Comparison of ENCODE assay signal across 17 cellular contexts in genomic region chr22:44884562-44884961, GRCh38.
A peak's percentile ranks its signal among the peaks of the same experiment; 100 is the strongest.
DNase-seq lines count a peak whose midpoint lies in the region; FAIRE-seq and TF ChIP-seq lines count a peak whose summit lies in the region.
"Had no signal": no experiment of that assay in that cellular context is flagged by ENCODE, and none has a peak within 500 bp of the region (broad histone marks: within the 10 kb centered on the region; RNA-seq: fewer than 3 reads in every experiment).

No MANE protein-coding gene starts in this region.

- H3K4me3 ChIP-seq in HEK293 (ENCODE audit: low read depth, low read length) (no peak overlapping the region), H1 (ENCODE audit: extremely low read depth in 1 of 4, insufficient read depth in 2 of 4, low read depth in 3 of 4, low read length in 4 of 4) (no peak overlapping the region)
- H3K4me3 ChIP-seq: BLaER1 had no signal

- no peaks in the 10 kb centered on the region for H3K9me3 ChIP-seq in HEK293 (ENCODE audit: control insufficient read depth, insufficient read depth, low read depth, low read length)
- H3K9me3 ChIP-seq in H1 (ENCODE audit: insufficient read depth in 2 of 2, low read depth in 1 of 2, low read length in 1 of 2), result no peaks in the 10 kb centered on the region; a peak in 1 of 4 replicates
- H3K9me3 ChIP-seq: BE2C, BLaER1, Caco-2 had no signal

- POLR2A ChIA-PET in HEK293 (lab: Yijun Ruan, JAX) (no interaction called here), HEK293T (lab: Yijun Ruan, JAX) (no interaction called here), H1 (lab: Charles Lee; ENCODE audit: partially characterized antibody) (no interaction called here)

- TF ChIP-seq EP300 in H1 (IDR thresholded peaks at IDR 0.05; ENCODE audit: borderline replicate concordance in 1 of 2, low read depth in 2 of 2, low read length in 2 of 2), result no peak

- H2BK20ac ChIP-seq in H1 (ENCODE audit: low read length), result no peak overlapping the region

- no peak overlapping the region for H4K8ac ChIP-seq in H1 (ENCODE audit: extremely low read depth, insufficient read depth, low read length)

- no peak overlapping the region for H2BK15ac ChIP-seq in H1 (ENCODE audit: low read length)

- H3K36me3 ChIP-seq in HEK293 (ENCODE audit: control insufficient read depth in 2 of 2, insufficient read depth in 1 of 2, low read length in 2 of 2), result no peaks in the 10 kb centered on the region
- H3K36me3 ChIP-seq in H1 (ENCODE audit: control insufficient read depth in 2 of 4, insufficient read depth in 4 of 4, low read length in 3 of 4), result peaks cover 8 to 28% (median 20%) of the 10 kb centered on the region in 4 experiments; a peak in 7 of 8 replicates
- H3K36me3 ChIP-seq: BLaER1 had no signal

- H4K5ac ChIP-seq in H1 (ENCODE audit: insufficient read length, low read depth, low read length), result no peak overlapping the region

- H3K27ac ChIP-seq in HEK293 (ENCODE audit: extremely low read depth, low read depth, low read length) (no peak overlapping the region), H1 (ENCODE audit: low read depth, low read length) (no peak overlapping the region)
- H3K27ac ChIP-seq: BLaER1 had no signal

- H3K14ac ChIP-seq in H1 (ENCODE audit: insufficient read length), result no peak overlapping the region

- H3K56ac ChIP-seq in H1 (replicated peaks; ENCODE audit: insufficient read length, low read depth, low read length), result peak overlapping the region; percentile 17

- no peak overlapping the region for H3K18ac ChIP-seq in H1 (ENCODE audit: extremely low read depth, low read length)

- CTCF ChIA-PET in HEK293 (lab: Yijun Ruan, JAX) (no interaction called here), HEK293T (lab: Yijun Ruan, JAX) (no interaction called here), H1 (lab: Charles Lee; ENCODE audit: partially characterized antibody) (interaction anchor here (1.0 kb wide), 1 partner anchor 34 kb away, joined by 3 read pairs; no protein-coding TSS in a partner anchor)

- no peak overlapping the region for H2BK120ac ChIP-seq in H1 (replicated peaks; ENCODE audit: low read depth, low read length)

- no peak overlapping the region for H3K4me2 ChIP-seq in H1 (ENCODE audit: insufficient read depth in 1 of 2, low read depth in 2 of 2, low read length in 2 of 2)
- H3K4me2 ChIP-seq: BLaER1 had no signal

- no peak for TF ChIP-seq RAD21 in H1 (IDR thresholded peaks at IDR 0.05 in 1 of 2, conservative IDR thresholded peaks at IDR 0.05 in 1 of 2; ENCODE audit: low read depth in 2 of 2, low read length in 2 of 2)

- WGBS in H1 (ENCODE audit: extremely low coverage in 1 of 2, insufficient coverage in 1 of 2, insufficient read length in 1 of 2, insufficient replicate concordance in 2 of 2, low coverage in 1 of 2, low lambda C conversion rate in 2 of 2, missing lambda C conversion rate in 1 of 2), 2 experiments, result 93% methylated on average over 1 of the region's 1 CpG; no CpG with 5 or more reads in 1 of the 2 experiments

- TF ChIP-seq POLR2A in H1 (IDR thresholded peaks at IDR 0.05; ENCODE audit: control extremely low read depth in 1 of 2, low read depth in 2 of 2, low read length in 2 of 2), result no peak

- H3K4me1 ChIP-seq in HEK293 (ENCODE audit: control insufficient read depth, insufficient read depth, low read length), result no peaks in the 10 kb centered on the region
- H3K4me1 ChIP-seq in H1 (replicated peaks in 1 of 4; ENCODE audit: control insufficient read depth in 3 of 4, insufficient read depth in 4 of 4, low read length in 3 of 4), result peaks cover 0 to 13% (median 9%) of the 10 kb centered on the region in 4 experiments; a peak in 5 of 7 replicates
- H3K4me1 ChIP-seq: BE2C, BLaER1, Caco-2 had no signal

- no peak overlapping the region; the same call in 1 of the 2 replicates for H2BK12ac ChIP-seq in H1 (ENCODE audit: low read depth, low read length)

- no peaks in the 10 kb centered on the region for H3K79me2 ChIP-seq in H1 (ENCODE audit: control insufficient read depth in 1 of 2, insufficient read depth in 2 of 2, low read length in 2 of 2)

- H3K23me2 ChIP-seq in H1 (ENCODE audit: low read depth, low read length), result peaks cover 8% of the 10 kb centered on the region; the same call in 1 of the 2 replicates

- H3K79me1 ChIP-seq in H1 (ENCODE audit: low read depth, low read length), result no peaks in the 10 kb centered on the region

- no peak overlapping the region for H2BK5ac ChIP-seq in H1 (ENCODE audit: low read depth, low read length)

- no peak overlapping the region for H3K9ac ChIP-seq in H1 (replicated peaks in 1 of 4; ENCODE audit: extremely low read depth in 1 of 4, low read depth in 3 of 4, low read length in 3 of 4)
- H3K9ac ChIP-seq: BLaER1 had no signal

- DNase-seq in HEK293T (ENCODE audit: extremely low spot score) (no peak), H1 (ENCODE audit: low read depth in 1 of 2, low spot score in 2 of 2) (no peak), OCI-M1 (lab: John Stamatoyannopoulos, UW) (no peak), NCI-H1105 treated with DMSO at 0.1 percent for 48 hours (lab: John Stamatoyannopoulos, UW) (no peak)
- DNase-seq: BE2C; C1 segment of cervical spinal cord; CD4-positive, CD25-positive, alpha-beta regulatory T cell; CD8-positive, alpha-beta T cell; DMS79 treated with DMSO at 0.1 percent for 48 hours; GF-D8 had no signal

- peaks cover 0 to 6% of the 10 kb centered on the region in 2 experiments for H4K20me1 ChIP-seq in H1 (replicated peaks in 1 of 2; ENCODE audit: control insufficient read depth in 1 of 2, insufficient read depth in 2 of 2, low read length in 2 of 2)
- H4K20me1 ChIP-seq: BLaER1 had no signal

- H4K91ac ChIP-seq in H1 (replicated peaks; ENCODE audit: insufficient read length, low read length), result no peak overlapping the region

- no peak overlapping the region for H2AFZ ChIP-seq in H1 (ENCODE audit: low read length)

- H3K4ac ChIP-seq in H1 (replicated peaks; ENCODE audit: insufficient read length, low read depth, low read length), result no peak overlapping the region

- no peaks in the 10 kb centered on the region; a peak in 1 of 7 replicates for H3K27me3 ChIP-seq in H1 (replicated peaks in 1 of 4; ENCODE audit: control insufficient read depth in 3 of 4, extremely low read depth in 1 of 4, insufficient read depth in 3 of 4, low read length in 3 of 4)
- H3K27me3 ChIP-seq: BE2C, BLaER1 had no signal

- TF ChIP-seq CTCF in HEK293 (tag by site-specific recombination; IDR thresholded peaks at IDR 0.05), result no peak
- no peak for TF ChIP-seq CTCF in H1 (IDR thresholded peaks at IDR 0.05; ENCODE audit: control extremely low read depth in 1 of 3, insufficient read depth in 1 of 3, low read depth in 1 of 3, low read length in 3 of 3)

- H3K23ac ChIP-seq in H1 (ENCODE audit: insufficient read length), result no peak overlapping the region

- FAIRE-seq in H1 (lab: Jason Lieb, UNC), result no peak
- FAIRE-seq: A204.1, D721Med, G401.6, GM19239 had no signal

- H2AK5ac ChIP-seq in H1 (ENCODE audit: low read depth, low read length), result no peak overlapping the region; the same call in 1 of the 2 replicates

TF ChIP-seq in HEK293, 187 proteins besides CTCF, POLR2A, EP300 and RAD21 (continues in another document):
- TF ChIP-seq ZNF221 (tag by site-specific recombination; IDR thresholded peaks at IDR 0.05; ENCODE audit: borderline replicate concordance) (no peak), SP2 (tag by site-specific recombination; IDR thresholded peaks at IDR 0.05) (no peak), ZNF514 (tag by site-specific recombination; IDR thresholded peaks at IDR 0.05) (no peak), ZNF169 (tag by site-specific recombination; IDR thresholded peaks at IDR 0.05) (0 out of 2 replicates have a peak, but pooled peaks have one; percentile 52), OSR2 (tag by site-specific recombination; IDR thresholded peaks at IDR 0.05) (no peak), ZNF112 (tag by site-specific recombination; IDR thresholded peaks at IDR 0.05) (no peak)

TF ChIP-seq in HEK293T, 16 proteins besides CTCF, POLR2A, EP300 and RAD21:
- TF ChIP-seq CTBP1 (IDR thresholded peaks at IDR 0.05; ENCODE audit: borderline replicate concordance) (peak; percentile 14; the same call in 1 of the 2 replicates), TARDBP (IDR thresholded peaks at IDR 0.05) (no peak)

TF ChIP-seq in H1, 55 proteins besides CTCF, POLR2A, EP300 and RAD21:
- no peak for TF ChIP-seq SUZ12 (IDR thresholded peaks at IDR 0.05; ENCODE audit: low read length)
- no peak for TF ChIP-seq CBX5 (IDR thresholded peaks at IDR 0.05; ENCODE audit: low read depth, low read length)
- TF ChIP-seq KDM5A (IDR thresholded peaks at IDR 0.05; ENCODE audit: low read length), result no peak
- no peak for TF ChIP-seq ATF3 (IDR thresholded peaks at IDR 0.05; ENCODE audit: insufficient read depth, low read depth, low read length)
- TF ChIP-seq SP2 (IDR thresholded peaks at IDR 0.05; ENCODE audit: low read length), result no peak
- TF ChIP-seq BRCA1 (IDR thresholded peaks at IDR 0.05; ENCODE audit: low read depth, low read length), result no peak
- TF ChIP-seq FOSL1 (IDR thresholded peaks at IDR 0.05; ENCODE audit: insufficient read depth, low read depth, low read length), result no peak
- TF ChIP-seq ZNF274 (IDR thresholded peaks at IDR 0.05; ENCODE audit: borderline replicate concordance, extremely low read depth, low read length), result no peak
- TF ChIP-seq CEBPB (IDR thresholded peaks at IDR 0.05; ENCODE audit: low read depth, low read length), result no peak
- no peak for TF ChIP-seq TCF12 (IDR thresholded peaks at IDR 0.05; ENCODE audit: low read depth, low read length)
